In the genomic region with DNA sequence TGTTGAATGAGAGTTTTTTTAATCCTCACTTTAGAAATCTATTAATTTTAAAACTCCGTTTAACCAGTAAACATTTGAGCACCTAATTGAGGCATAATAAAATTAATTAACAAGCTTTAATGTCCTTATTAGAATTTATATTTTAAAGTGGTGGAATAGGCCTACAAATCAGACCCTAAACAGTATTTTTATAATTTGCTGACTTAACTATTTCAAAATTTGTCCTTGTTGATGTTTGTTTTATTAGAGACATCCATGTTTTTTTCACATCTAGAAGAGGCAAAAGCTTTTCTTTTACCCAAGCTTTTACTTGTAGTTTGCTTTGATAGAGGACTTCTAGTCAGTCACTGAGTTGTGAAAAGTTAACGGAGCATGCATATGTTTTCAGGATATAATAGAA, we compare ENCODE assay signal across 21 cellular contexts. TPM values are rescaled to one million over a fixed set of nuclear protein-coding genes. Genes with fewer than 3 reads are reported as not detected.
"Had no signal": no experiment of that assay in that cellular context is flagged by ENCODE, and none has a peak within 500 bp of the region (broad histone marks: within the 10 kb centered on the region; RNA-seq: fewer than 3 reads in every experiment).

No MANE protein-coding gene starts in this region.

- H3K9me3 ChIP-seq: body of pancreas, left lung had no signal

- H3K27ac ChIP-seq: body of pancreas, left lung had no signal

- H3K4me3 ChIP-seq: body of pancreas, left lung had no signal

- H3K27me3 ChIP-seq: body of pancreas, left lung had no signal

- DNase-seq: activated CD4-positive, alpha-beta T cell treated with anti-CD3 and anti-CD28 coated beads for 36 hours; activated CD4-positive, alpha-beta T cell treated with anti-CD3 and anti-CD28 coated beads, Interleukin-2, amount 50 U/mL, for 48 hours; activated T-cell treated with anti-CD3 and anti-CD28 coated beads for 4 hours; amniotic stem cell; body of pancreas; caudate nucleus; foreskin melanocyte; head of caudate nucleus; kidney; left lung; occipital lobe; retina; stimulated activated CD4-positive, alpha-beta T cell treated with anti-CD3 and anti-CD28 coated beads, Interleukin-12 subunit alpha, Interleukin-12 subunit beta, amount 100 ng/mL, for 4 hours; stimulated activated CD4-positive, alpha-beta T cell treated with anti-CD3 and anti-CD28 coated beads, Interleukin-1b, Interleukin-23, amount 100 ng/mL, for 48 hours; stimulated activated CD8-positive, alpha-beta memory T cell treated with anti-CD3 and anti-CD28 coated beads, Interleukin-4, amount 100 ng/mL, for 48 hours; stimulated activated naive CD4-positive, alpha-beta T cell; substantia nigra; trophoblast cell had no signal

- ATAC-seq: activated CD4-positive, alpha-beta T cell treated with anti-CD3 and anti-CD28 coated beads for 36 hours; body of pancreas; left lung had no signal

RNA-seq across cellular contexts. Expression of gene SCRG1, which starts 24.3 kb away (rescaled TPM):
- total RNA-seq: activated CD4-positive, alpha-beta T cell treated with anti-CD3 and anti-CD28 coated beads for 36 hours; body of pancreas; epithelial cell of proximal tubule; mononuclear cell; T-helper 2 cell treated with Interferon-gamma antibody and Interleukin-4, amounts not matched to agents 100 ng/mL and 5 ng/mL, for 36 hours had no signal
